ENCODE assay signal across 21 cellular contexts in the genomic region with DNA sequence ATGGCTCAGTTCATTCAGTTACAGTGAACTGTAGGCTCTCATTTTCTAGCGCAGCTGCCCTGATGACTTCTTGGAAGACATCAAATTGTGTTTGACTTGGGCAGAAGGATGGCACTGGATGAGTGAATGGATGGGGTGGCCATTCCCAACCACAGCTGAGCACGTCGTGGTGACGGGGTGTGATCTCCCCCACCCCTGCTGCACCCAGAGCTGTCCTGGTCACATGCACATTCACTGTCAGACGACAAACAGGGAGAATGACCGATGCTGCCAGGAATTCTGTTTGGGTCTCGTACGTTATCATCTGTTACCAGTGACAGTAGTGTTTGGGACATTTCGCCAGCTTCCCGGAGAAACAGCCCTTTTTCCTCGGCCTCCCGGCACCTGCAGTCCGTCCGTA.
"Had no signal": no experiment of that assay in that cellular context is flagged by ENCODE, and none has a peak within 500 bp of the region (broad histone marks: within the 10 kb centered on the region; RNA-seq: fewer than 3 reads in every experiment).

No MANE protein-coding gene starts in this region.

- H3K9me3 ChIP-seq: colonic mucosa, lower lobe of right lung, neutrophil, sigmoid colon, suprapubic skin, thyroid gland had no signal

- H3K36me3 ChIP-seq: colonic mucosa, lower lobe of right lung, neutrophil, sigmoid colon, suprapubic skin, thyroid gland had no signal

- DNase-seq: caudate nucleus; colonic mucosa; dermis blood vessel endothelial cell; erythroblast; foreskin keratinocyte; head of caudate nucleus; hypothalamus; kidney glomerular epithelial cell; lower lobe of right lung; midbrain; naive thymus-derived CD4-positive, alpha-beta T cell; nephron progenitor cell; sigmoid colon; small intestine; stimulated activated CD4-positive, alpha-beta T cell treated with anti-CD3 and anti-CD28 coated beads, Interleukin-12 subunit alpha, Interleukin-12 subunit beta, amount 100 ng/mL, for 4 hours; stimulated activated CD4-positive, alpha-beta T cell treated with anti-CD3 and anti-CD28 coated beads, Interleukin-2, amount 100 ng/mL, for 48 hours; stimulated activated naive CD4-positive, alpha-beta T cell treated with Interleukin-2 at 50 U/mL for 16 hours; thyroid gland had no signal

- H3K4me1 ChIP-seq: colonic mucosa, foreskin keratinocyte, suprapubic skin had no signal

- ATAC-seq: foreskin keratinocyte; left lobe of liver; naive thymus-derived CD4-positive, alpha-beta T cell had no signal

- H3K27ac ChIP-seq: colonic mucosa, foreskin keratinocyte, lower lobe of right lung, neutrophil, sigmoid colon, suprapubic skin, thyroid gland had no signal

- H3K4me3 ChIP-seq: colonic mucosa, lower lobe of right lung, sigmoid colon, suprapubic skin, thyroid gland had no signal

- H3K27me3 ChIP-seq: colonic mucosa, foreskin keratinocyte, neutrophil, sigmoid colon, suprapubic skin, thyroid gland had no signal
